Comparison of ENCODE assay signal across 19 cellular contexts in genomic region chr7:74057216-74057925, GRCh38. TPM values are rescaled to one million over a fixed set of nuclear protein-coding genes. Genes with fewer than 3 reads are reported as not detected.
"Had no signal": no experiment of that assay in that cellular context is flagged by ENCODE, and none has a peak within 500 bp of the region (broad histone marks: within the 10 kb centered on the region; RNA-seq: fewer than 3 reads in every experiment).

No MANE protein-coding gene starts in this region.

- H3K9me3 ChIP-seq: heart right ventricle, left lung, neutrophil, SJSA1, suprapubic skin, upper lobe of left lung had no signal

- H3K36me3 Mint-ChIP-seq: naive thymus-derived CD8-positive, alpha-beta T cell had no signal

- H3K36me3 ChIP-seq: cardiac muscle cell, neutrophil, SJSA1 had no signal

- ATAC-seq: activated naive CD8-positive, alpha-beta T cell treated with anti-CD3 and anti-CD28 coated beads, Interleukin-2, amount 50 U/mL, for 24 hours; activated T-helper 17 cell treated with anti-CD3 and anti-CD28 coated beads, Interleukin-2, amount 50 U/mL, for 72 hours; heart right ventricle; left lung; naive thymus-derived CD8-positive, alpha-beta T cell; stimulated activated naive CD8-positive, alpha-beta T cell treated with anti-CD3 and anti-CD28 coated beads, Interleukin-15, Interleukin-2, amounts not matched to agents 100 U/mL and 50 U/mL, for 24 hours had no signal

- DNase-seq: activated CD4-positive, CD25-positive, alpha-beta regulatory T cell treated with anti-CD3 and anti-CD28 coated beads, Interleukin-2, amount 50 U/mL, for 72 hours; activated naive CD4-positive, alpha-beta T cell treated with Interleukin-2 at 50 U/mL for 16 hours; activated naive CD8-positive, alpha-beta T cell treated with anti-CD3 and anti-CD28 coated beads, Interleukin-2, amount 50 U/mL, for 24 hours; activated T-cell treated with anti-CD3 and anti-CD28 coated beads for 4 hours; effector CD4-positive, alpha-beta T cell; heart right ventricle; stimulated activated CD4-positive, alpha-beta T cell treated with anti-CD3 and anti-CD28 coated beads, Interleukin-15, amount 100 ng/mL, for 24 hours; stimulated activated CD4-positive, alpha-beta T cell treated with anti-CD3 and anti-CD28 coated beads, Interleukin-4, amount 100 ng/mL, for 1 hour; stimulated activated naive CD8-positive, alpha-beta T cell treated with anti-CD3 and anti-CD28 coated beads, Interleukin-15, Interleukin-2, amounts not matched to agents 100 U/mL and 50 U/mL, for 24 hours; T1000; upper lobe of left lung had no signal

- H3K27me3 ChIP-seq: cardiac muscle cell, heart right ventricle, left lung, neutrophil, SJSA1, suprapubic skin, upper lobe of left lung had no signal

- H3K27ac Mint-ChIP-seq: activated naive CD8-positive, alpha-beta T cell treated with anti-CD3 and anti-CD28 coated beads, Interleukin-2, amount 50 U/mL, for 24 hours; activated T-helper 17 cell treated with anti-CD3 and anti-CD28 coated beads, Interleukin-2, amount 50 U/mL, for 72 hours had no signal

- H3K4me3 Mint-ChIP-seq: activated naive CD8-positive, alpha-beta T cell treated with anti-CD3 and anti-CD28 coated beads, Interleukin-2, amount 50 U/mL, for 24 hours; activated T-helper 17 cell treated with anti-CD3 and anti-CD28 coated beads, Interleukin-2, amount 50 U/mL, for 72 hours; naive thymus-derived CD8-positive, alpha-beta T cell had no signal

- H3K27ac ChIP-seq: cardiac muscle cell, heart right ventricle, left lung, neutrophil, SJSA1, skin epidermis, suprapubic skin, upper lobe of left lung had no signal

- H3K4me3 ChIP-seq: cardiac muscle cell, heart right ventricle, left lung, SJSA1, skin epidermis, suprapubic skin, upper lobe of left lung had no signal

- H3K9me3 Mint-ChIP-seq: activated naive CD8-positive, alpha-beta T cell treated with anti-CD3 and anti-CD28 coated beads, Interleukin-2, amount 50 U/mL, for 24 hours; activated T-helper 17 cell treated with anti-CD3 and anti-CD28 coated beads, Interleukin-2, amount 50 U/mL, for 72 hours; naive thymus-derived CD8-positive, alpha-beta T cell had no signal

RNA-seq across cellular contexts. Expression of gene ELN, which starts 29.4 kb away (rescaled TPM):
- total RNA-seq: activated T-helper 17 cell treated with anti-CD3 and anti-CD28 coated beads, Interleukin-2, amount 50 U/mL, for 72 hours; naive thymus-derived CD8-positive, alpha-beta T cell; SJSA1 had no signal
